25 cellular contexts compared by ENCODE assay signal in genomic region chr1:182215797-182216196, GRCh38.
A peak's percentile ranks its signal among the peaks of the same experiment; 100 is the strongest.
DNase-seq lines count a peak whose midpoint lies in the region; ATAC-seq and TF ChIP-seq lines count a peak whose summit lies in the region.
"Had no signal": no experiment of that assay in that cellular context is flagged by ENCODE, and none has a peak within 500 bp of the region (broad histone marks: within the 10 kb centered on the region; RNA-seq: fewer than 3 reads in every experiment).

No MANE protein-coding gene starts in this region.

- CTCF ChIA-PET in HCT116 (lab: Charles Lee): no interaction called here

- RAD21 ChIA-PET in HCT116 (lab: Charles Lee; ENCODE audit: low non-redundant PET in 1 of 2, low total read pairs in 2 of 2, uncharacterized antibody in 2 of 2, unreplicated experiment in 2 of 2): no interaction called here

- ATAC-seq in HCT116: no peak
- no peak for ATAC-seq in GM21723 (IDR thresholded peaks at IDR 0.05; ENCODE audit: unreplicated experiment)
- no peak for ATAC-seq in left lung
- ATAC-seq in HG02884 (IDR thresholded peaks at IDR 0.05; ENCODE audit: unreplicated experiment): no peak
- ATAC-seq: A549; activated CD4-positive, alpha-beta T cell treated with anti-CD3 and anti-CD28 coated beads for 36 hours; effector memory CD8-positive, alpha-beta T cell; stimulated activated effector memory CD8-positive, alpha-beta T cell treated with anti-CD3 and anti-CD28 coated beads, Interleukin-12 subunit alpha, Interleukin-12 subunit beta, amount 100 ng/mL, for 72 hours had no signal

- in situ Hi-C loops in astrocyte of the spinal cord (cut with HindIII; ENCODE audit: low sequenced_read_pairs): no loop called here

- DNase-seq in AG08395 (ENCODE audit: low spot score): peak; percentile 65
- DNase-seq in HCT116 (ENCODE audit: low read depth, low spot score): no peak
- DNase-seq in astrocyte of the spinal cord (ENCODE audit: low read depth, low spot score): peak; percentile 82
- DNase-seq in fibroblast of peridontal ligament (ENCODE audit: extremely low read depth): peak; percentile 42
- no peak for DNase-seq in left lung
- DNase-seq in DMS 273 treated with DMSO at 0.1 percent for 48 hours (lab: John Stamatoyannopoulos, UW): no peak
- DNase-seq: activated CD4-positive, alpha-beta T cell treated with anti-CD3 and anti-CD28 coated beads for 36 hours; activated T-cell treated with anti-CD3 and anti-CD28 coated beads, Interleukin-2, amount 50 U/mL, for 48 hours; aorta; CD4-positive, alpha-beta T cell; DND-41; effector memory CD8-positive, alpha-beta T cell; H9; MG63; NCI-H1436 treated with DMSO at 0.1 percent for 48 hours; NCI-H2171; NCI-H526 treated with DMSO at 0.1 percent for 48 hours; Right ventricle myocardium superior; sigmoid colon had no signal

- H3K9me3 ChIP-seq in HCT116 (ENCODE audit: control insufficient read depth in 1 of 2, insufficient read depth in 1 of 2, low read depth in 1 of 2, low read length in 2 of 2) (no peaks in the 10 kb centered on the region), left lung (no peaks in the 10 kb centered on the region)
- H3K9me3 ChIP-seq: A549, MG63, sigmoid colon, thoracic aorta had no signal

- no peaks in the 10 kb centered on the region for H3K9me2 ChIP-seq in HCT116 (ENCODE audit: insufficient read depth)

- no peak overlapping the region for H3K27ac ChIP-seq in HCT116 (ENCODE audit: low read depth, low read length)
- no peak overlapping the region for H3K27ac ChIP-seq in left lung
- H3K27ac ChIP-seq: A549, parathyroid adenoma, sigmoid colon, thoracic aorta had no signal

- H3K4me3 ChIP-seq in HCT116 (replicated peaks in 1 of 2; ENCODE audit: low read depth in 1 of 2, low read length in 2 of 2) (no peak overlapping the region), astrocyte of the spinal cord (ENCODE audit: low read depth, low read length) (no peak overlapping the region), left lung (no peak overlapping the region)
- H3K4me3 ChIP-seq: A549, MG63, sigmoid colon, thoracic aorta had no signal

- POLR2A ChIA-PET in HCT116 (lab: Charles Lee): no interaction called here

- H3K9ac ChIP-seq in HCT116 (ENCODE audit: low read length): no peak overlapping the region
- H3K9ac ChIP-seq: parathyroid adenoma had no signal

- H2AFZ ChIP-seq in HCT116 (ENCODE audit: low read depth, low read length, poor library complexity, severe bottlenecking): peak overlapping the region; percentile 13
- H2AFZ ChIP-seq: parathyroid adenoma had no signal

- H3K4me1 ChIP-seq in HCT116 (ENCODE audit: control insufficient read depth in 1 of 2, insufficient read depth in 2 of 2, low read length in 2 of 2) (peaks cover 0 to 27% of the 10 kb centered on the region in 2 experiments; a peak in 3 of 4 replicates), left lung (no peaks in the 10 kb centered on the region)
- H3K4me1 ChIP-seq: A549, parathyroid adenoma, sigmoid colon had no signal

- no peaks in the 10 kb centered on the region for H4K20me1 ChIP-seq in HCT116 (ENCODE audit: insufficient read depth)

- TF ChIP-seq CTCF in HCT116 (IDR thresholded peaks at IDR 0.05 in 2 of 3, conservative IDR thresholded peaks at IDR 0.05 in 1 of 3; ENCODE audit: borderline replicate concordance in 1 of 3, insufficient read depth in 1 of 3, low read depth in 2 of 3, low read length in 2 of 3): no peak
- TF ChIP-seq CTCF in astrocyte of the spinal cord (IDR thresholded peaks at IDR 0.05; ENCODE audit: low read depth, low read length): no peak
- no peak for TF ChIP-seq CTCF in left lung (IDR thresholded peaks at IDR 0.05)

- BruUV-seq in HCT116 (replicated peaks; lab: Mats Ljungman, UMichigan): no TSS peak

- no peak overlapping the region for H3K4me2 ChIP-seq in HCT116 (ENCODE audit: low read length)
- H3K4me2 ChIP-seq: A549 had no signal

- no peak for TF ChIP-seq RAD21 in HCT116 (IDR thresholded peaks at IDR 0.05; ENCODE audit: low read depth)

- intact Hi-C loops in HCT116 (cut with micrococcal nuclease) (no loop called here), left lung (cut with DNase I) (no loop called here)

- H3K27me3 ChIP-seq in HCT116 (ENCODE audit: insufficient read depth, low read length) (no peaks in the 10 kb centered on the region), left lung (no peaks in the 10 kb centered on the region)
- H3K27me3 ChIP-seq: MG63, sigmoid colon had no signal

- H3K36me3 ChIP-seq in HCT116 (ENCODE audit: control insufficient read depth in 1 of 2, insufficient read depth in 2 of 2, low read length in 2 of 2) (no peaks in the 10 kb centered on the region), left lung (no peaks in the 10 kb centered on the region)
- H3K36me3 ChIP-seq: MG63, sigmoid colon, thoracic aorta had no signal

- no peak for TF ChIP-seq POLR2A in HCT116 (IDR thresholded peaks at IDR 0.05; ENCODE audit: borderline replicate concordance, extremely low read depth, insufficient read depth, insufficient read length)

- no peaks in the 10 kb centered on the region for H3K79me2 ChIP-seq in HCT116 (ENCODE audit: insufficient read depth, low read length)
- H3K79me2 ChIP-seq: parathyroid adenoma had no signal

TF ChIP-seq in HCT116, 20 proteins besides CTCF, POLR2A, EP300 and RAD21:
- no peak for TF ChIP-seq SRF (IDR thresholded peaks at IDR 0.05; ENCODE audit: low read depth)
- TF ChIP-seq TCF7L2 (IDR thresholded peaks at IDR 0.05; ENCODE audit: borderline replicate concordance, extremely low read depth, insufficient read depth, insufficient read length): no peak
- TF ChIP-seq FOSL1 (IDR thresholded peaks at IDR 0.05; ENCODE audit: low read depth): no peak
- TF ChIP-seq ZNF274 (IDR thresholded peaks at IDR 0.05; ENCODE audit: low read depth, low read length): no peak
- no peak for TF ChIP-seq EGR1 (IDR thresholded peaks at IDR 0.05; ENCODE audit: low read depth)
- TF ChIP-seq ATF3 (IDR thresholded peaks at IDR 0.05): no peak
- TF ChIP-seq ELF1 (IDR thresholded peaks at IDR 0.05; ENCODE audit: borderline replicate concordance, low read depth): no peak
- TF ChIP-seq EZH2 (IDR thresholded peaks at IDR 0.05): no peak
- no peak for TF ChIP-seq ZBTB33 (IDR thresholded peaks at IDR 0.05; ENCODE audit: extremely low read depth, insufficient replicate concordance, low read length)
- TF ChIP-seq CEBPB (IDR thresholded peaks at IDR 0.05; ENCODE audit: low read depth): no peak
- TF ChIP-seq REST (IDR thresholded peaks at IDR 0.05; ENCODE audit: low read depth): no peak
- no peak for TF ChIP-seq EZH2phosphoT487 (IDR thresholded peaks at IDR 0.05; ENCODE audit: borderline replicate concordance)
- no peak for TF ChIP-seq YY1 (IDR thresholded peaks at IDR 0.05; ENCODE audit: extremely low read depth, insufficient replicate concordance, low read depth, low read length)
- TF ChIP-seq JUND (IDR thresholded peaks at IDR 0.05): no peak
- no peak for TF ChIP-seq POLR2AphosphoS5 (IDR thresholded peaks at IDR 0.05; ENCODE audit: low read depth, low read length)
- no peak for TF ChIP-seq ZFX (IDR thresholded peaks at IDR 0.05)
- no peak for TF ChIP-seq MAX (IDR thresholded peaks at IDR 0.05)

Comparison
In these comparisons a context has a peak if more than half of its experiments do, and no peak if none do; other contexts are left out.
1. DNase-seq: peak in AG08395 (single experiment), astrocyte of the spinal cord (single experiment) and fibroblast of peridontal ligament (single experiment); none in HCT116 (single experiment), left lung (0 of 2) and DMS 273 treated with DMSO at 0.1 percent for 48 hours (single experiment).